ENCODE assay signal across 11 cellular contexts in genomic region chr7:44891791-44892190, GRCh38. TPM values are rescaled to one million over a fixed set of nuclear protein-coding genes. Genes with fewer than 3 reads are reported as not detected.
A peak's percentile ranks its signal among the peaks of the same experiment; 100 is the strongest.
DNase-seq lines count a peak whose midpoint lies in the region; ATAC-seq, FAIRE-seq and TF ChIP-seq lines count a peak whose summit lies in the region.
"Had no signal": no experiment of that assay in that cellular context is flagged by ENCODE, and none has a peak within 500 bp of the region (broad histone marks: within the 10 kb centered on the region; RNA-seq: fewer than 3 reads in every experiment).

No MANE protein-coding gene starts in this region.

- in situ Hi-C loops in transverse colon (cut with MboI; ENCODE audit: low pct_ligation_motif_present in 1 of 4, low pct_unique_long_range_greater_than_20kb in 1 of 4, low sequenced_read_pairs in 3 of 4): no loop called here

- H3K27me3 Mint-ChIP-seq in CD14-positive monocyte (ENCODE audit: low read depth in 3 of 3): peaks cover 0 to 2% (median 0%) of the 10 kb centered on the region in 3 donors
- H3K27me3 Mint-ChIP-seq in Calu3 (ENCODE audit: unreplicated experiment): no peaks in the 10 kb centered on the region
- no peaks in the 10 kb centered on the region for H3K27me3 Mint-ChIP-seq in activated T-helper 2 cell treated with anti-CD3 and anti-CD28 coated beads, Interferon-gamma antibody, Interleukin-2, Interleukin-4, amounts not matched to agents 10 μg/mL and 5 μg/mL and 100 μg/mL, durations not matched to agents 14 hours and 24 hours and 36 hours (ENCODE audit: low read depth)
- no peaks in the 10 kb centered on the region for H3K27me3 Mint-ChIP-seq in natural killer cell (ENCODE audit: low read depth in 2 of 2)

- no peaks in the 10 kb centered on the region for H3K9me3 Mint-ChIP-seq in CD14-positive monocyte
- no peaks in the 10 kb centered on the region for H3K9me3 Mint-ChIP-seq in Calu3 (ENCODE audit: low read depth, unreplicated experiment)
- no peaks in the 10 kb centered on the region for H3K9me3 Mint-ChIP-seq in activated T-helper 2 cell treated with anti-CD3 and anti-CD28 coated beads, Interferon-gamma antibody, Interleukin-2, Interleukin-4, amounts not matched to agents 10 μg/mL and 5 μg/mL and 100 μg/mL, durations not matched to agents 14 hours and 24 hours and 36 hours
- H3K9me3 Mint-ChIP-seq in natural killer cell: no peaks in the 10 kb centered on the region

- 84% methylated on average over 1 of the region's 1 CpG; no CpG with 5 or more reads in 1 of the 2 donors for WGBS in transverse colon (ENCODE audit: low coverage in 1 of 2), 2 donors

- DNase-seq in CD14-positive monocyte (ENCODE audit: low spot score) (no peak), Calu3 (peak; percentile 21), natural killer cell (no peak), transverse colon (no peak), D721Med (ENCODE audit: insufficient read length, low spot score) (no peak), NCI-H146 treated with DMSO at 0.1 percent for 48 hours (lab: John Stamatoyannopoulos, UW; ENCODE audit: unreplicated experiment) (no peak)
- no peak for DNase-seq in activated T-helper 2 cell treated with anti-CD3 and anti-CD28 coated beads, Interferon-gamma antibody, Interleukin-2, Interleukin-4, amounts not matched to agents 10 μg/mL and 5 μg/mL and 100 μg/mL, durations not matched to agents 14 hours and 24 hours and 36 hours (ENCODE audit: low spot score)
- DNase-seq: DMS53, NCI-H1417 treated with DMSO at 0.1 percent for 48 hours, NCI-H345 had no signal

- TF ChIP-seq CTCF in CD14-positive monocyte (IDR thresholded peaks at IDR 0.05) (no peak), Calu3 (IDR thresholded peaks at IDR 0.05; ENCODE audit: unreplicated experiment) (no peak), natural killer cell (IDR thresholded peaks at IDR 0.05) (no peak), transverse colon (IDR thresholded peaks at IDR 0.05) (no peak), D721Med (IDR thresholded peaks at IDR 0.05; ENCODE audit: insufficient read depth, missing control alignments) (no peak)

- H3K4me1 ChIP-seq in transverse colon: no peaks in the 10 kb centered on the region
- H3K4me1 ChIP-seq: esophagus muscularis mucosa had no signal

- H3K4me3 ChIP-seq in transverse colon: no peak overlapping the region
- H3K4me3 ChIP-seq: esophagus muscularis mucosa had no signal

- H3K4me1 Mint-ChIP-seq in CD14-positive monocyte (peaks cover 20% of the 10 kb centered on the region), Calu3 (ENCODE audit: low read depth, unreplicated experiment) (no peaks in the 10 kb centered on the region), natural killer cell (peaks cover 12 to 18% of the 10 kb centered on the region in 2 donors)
- H3K4me1 Mint-ChIP-seq in activated T-helper 2 cell treated with anti-CD3 and anti-CD28 coated beads, Interferon-gamma antibody, Interleukin-2, Interleukin-4, amounts not matched to agents 10 μg/mL and 5 μg/mL and 100 μg/mL, durations not matched to agents 14 hours and 24 hours and 36 hours (ENCODE audit: low read depth): peaks cover 23% of the 10 kb centered on the region

- CTCF ChIA-PET in Calu3 (lab: Charles Lee): interaction anchor here (1.4 kb wide), 1 partner anchor 12 kb away, joined by 3 read pairs; no protein-coding TSS in a partner anchor

- TF ChIP-seq POLR2A in transverse colon (IDR thresholded peaks at IDR 0.05): no peak

- no peak overlapping the region for H3K27ac ChIP-seq in transverse colon
- H3K27ac ChIP-seq: esophagus muscularis mucosa had no signal

- no peaks in the 10 kb centered on the region for H3K36me3 Mint-ChIP-seq in CD14-positive monocyte
- H3K36me3 Mint-ChIP-seq in Calu3 (ENCODE audit: insufficient read depth, unreplicated experiment): no peaks in the 10 kb centered on the region
- H3K36me3 Mint-ChIP-seq in activated T-helper 2 cell treated with anti-CD3 and anti-CD28 coated beads, Interferon-gamma antibody, Interleukin-2, Interleukin-4, amounts not matched to agents 10 μg/mL and 5 μg/mL and 100 μg/mL, durations not matched to agents 14 hours and 24 hours and 36 hours (ENCODE audit: low read depth): no peaks in the 10 kb centered on the region
- no peaks in the 10 kb centered on the region for H3K36me3 Mint-ChIP-seq in natural killer cell

- H3K4me3 Mint-ChIP-seq in CD14-positive monocyte: no peak overlapping the region
- no peak overlapping the region for H3K4me3 Mint-ChIP-seq in Calu3 (ENCODE audit: low read depth, unreplicated experiment)
- no peak overlapping the region for H3K4me3 Mint-ChIP-seq in activated T-helper 2 cell treated with anti-CD3 and anti-CD28 coated beads, Interferon-gamma antibody, Interleukin-2, Interleukin-4, amounts not matched to agents 10 μg/mL and 5 μg/mL and 100 μg/mL, durations not matched to agents 14 hours and 24 hours and 36 hours (ENCODE audit: low read depth)
- H3K4me3 Mint-ChIP-seq in natural killer cell: peak overlapping the region; percentile 49

- no peaks in the 10 kb centered on the region for H3K9me3 ChIP-seq in transverse colon
- H3K9me3 ChIP-seq: esophagus muscularis mucosa had no signal

- no peaks in the 10 kb centered on the region for H3K27me3 ChIP-seq in transverse colon
- H3K27me3 ChIP-seq: esophagus muscularis mucosa had no signal

- FAIRE-seq in D721Med (lab: Jason Lieb, UNC): no peak

- BruUV-seq in Calu3 (replicated peaks; lab: Mats Ljungman, UMichigan): no TSS peak

- no peaks in the 10 kb centered on the region for H3K36me3 ChIP-seq in transverse colon
- H3K36me3 ChIP-seq: esophagus muscularis mucosa had no signal

- peak overlapping the region in 4 of 7 donors; percentile 41 to 51 (median 44) for H3K27ac Mint-ChIP-seq in CD14-positive monocyte
- no peak overlapping the region for H3K27ac Mint-ChIP-seq in Calu3 (ENCODE audit: unreplicated experiment)
- H3K27ac Mint-ChIP-seq in activated T-helper 2 cell treated with anti-CD3 and anti-CD28 coated beads, Interferon-gamma antibody, Interleukin-2, Interleukin-4, amounts not matched to agents 10 μg/mL and 5 μg/mL and 100 μg/mL, durations not matched to agents 14 hours and 24 hours and 36 hours: peak overlapping the region; percentile 88
- peak overlapping the region; percentile 81 to 95 for H3K27ac Mint-ChIP-seq in natural killer cell

- intact Hi-C loops in CD14-positive monocyte (cut with micrococcal nuclease) (loop anchor here in 1 of 2 donors (5.0 kb wide), 1 partner anchor 34 kb away; no protein-coding TSS in a partner anchor), Calu3 (cut with micrococcal nuclease; ENCODE audit: unreplicated experiment) (no loop called here), natural killer cell (cut with micrococcal nuclease) (no loop called here), transverse colon (cut with DNase I; ENCODE audit: low total_unique reads) (no loop called here)
- intact Hi-C loops in activated T-helper 2 cell treated with anti-CD3 and anti-CD28 coated beads, Interferon-gamma antibody, Interleukin-2, Interleukin-4, amounts not matched to agents 10 μg/mL and 5 μg/mL and 100 μg/mL, durations not matched to agents 14 hours and 24 hours and 36 hours (cut with micrococcal nuclease): no loop called here

- no peak for TF ChIP-seq EP300 in transverse colon (IDR thresholded peaks at IDR 0.05; ENCODE audit: low read depth)

- no peak for ATAC-seq in natural killer cell

RNA-seq across cellular contexts. Expression of gene PURB, which starts 6.5 kb away (rescaled TPM):
- polyA plus RNA-seq in CD14-positive monocyte: 1 to 10 TPM; 3.0 TPM
- total RNA-seq in Calu3 (2022) (68.5 and 70.8 TPM in 2 replicates), natural killer cell (10 to 100 TPM; 28.5 to 36.0 (median 33.7) TPM), transverse colon (10 to 100 TPM; 13.1 to 26.2 (median 20.4) TPM)
- 32.9 and 33.9 TPM in 2 replicates for total RNA-seq in activated T-helper 2 cell treated with anti-CD3 and anti-CD28 coated beads, Interferon-gamma antibody, Interleukin-2, Interleukin-4, amounts not matched to agents 10 μg/mL and 5 μg/mL and 100 μg/mL, durations not matched to agents 14 hours and 24 hours and 36 hours

RNA-seq across cellular contexts. Expression of gene H2AZ2, which starts 43.9 kb away (rescaled TPM):
- polyA plus RNA-seq in CD14-positive monocyte: 100 to 1,000 TPM; 181 to 186 TPM
- total RNA-seq in Calu3 (2022): 300 and 371 TPM in 2 replicates
- total RNA-seq in activated T-helper 2 cell treated with anti-CD3 and anti-CD28 coated beads, Interferon-gamma antibody, Interleukin-2, Interleukin-4, amounts not matched to agents 10 μg/mL and 5 μg/mL and 100 μg/mL, durations not matched to agents 14 hours and 24 hours and 36 hours: 204 and 208 TPM in 2 replicates
- 100 to 1,000 TPM; 178 to 196 (median 190) TPM for total RNA-seq in natural killer cell
- total RNA-seq in transverse colon: 100 to 1,000 TPM in 3 of 4 donors, 10 to 100 TPM in 1; 99.6 to 418 (median 115) TPM
